8 cellular contexts compared by ENCODE assay signal in the genomic region with DNA sequence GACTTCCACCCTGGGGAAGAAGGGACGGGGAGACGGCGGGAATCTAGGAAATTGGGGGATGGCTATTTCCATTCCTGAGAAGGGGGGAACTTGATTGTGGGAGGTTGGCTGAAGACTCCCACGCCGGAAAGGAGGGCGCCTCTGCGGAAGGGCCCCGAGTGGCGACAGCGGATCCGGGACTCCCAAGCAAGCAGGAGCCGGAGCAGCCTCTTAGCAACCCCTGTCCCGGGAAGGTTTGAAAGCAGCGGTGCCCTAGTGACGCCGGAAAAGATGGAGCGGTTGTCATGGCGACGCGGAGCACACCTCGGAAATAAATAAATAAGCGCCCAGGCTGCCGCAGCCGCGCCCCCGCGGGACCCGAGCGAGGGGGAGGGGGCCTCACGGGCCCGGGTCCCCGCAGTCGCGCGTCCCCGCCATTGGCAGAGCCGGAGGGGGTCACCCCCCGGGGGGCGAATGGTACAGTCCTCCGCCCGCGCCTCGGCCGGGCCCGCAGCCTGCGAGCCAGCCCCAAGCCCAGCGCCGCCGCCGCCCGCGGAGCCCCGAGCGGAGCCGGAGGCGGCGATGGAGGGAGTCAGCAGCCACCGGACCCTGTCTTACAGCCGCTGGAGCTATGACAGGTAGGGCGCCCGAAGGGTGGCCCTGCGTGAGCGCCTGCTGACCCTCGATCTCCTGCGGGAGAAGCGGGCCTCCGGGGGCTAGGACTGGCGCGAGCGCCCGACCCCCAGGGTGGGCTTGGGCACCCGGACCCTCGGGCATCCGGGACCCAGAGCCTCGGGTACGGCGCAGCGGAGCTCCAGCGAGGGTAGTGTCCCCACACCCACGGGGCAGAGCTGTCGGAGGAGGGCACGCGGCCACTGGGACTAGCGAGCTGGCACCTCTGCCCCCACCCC. TPM values are rescaled to one million over a fixed set of nuclear protein-coding genes. Genes with fewer than 3 reads are reported as not detected.
DNase-seq lines count a peak whose midpoint lies in the region; ATAC-seq and TF ChIP-seq lines count a peak whose summit lies in the region.

No MANE protein-coding gene starts in this region.

- H3K27me3 ChIP-seq in ACC112 (ENCODE audit: insufficient read depth, low read length) (peaks cover 3% of the 10 kb centered on the region; the same call in 1 of the 2 replicates), adrenal gland (no peaks in the 10 kb centered on the region), heart right ventricle (peaks cover 0 to 73% (median 8%) of the 10 kb centered on the region in 7 donors), ovary (no peaks in the 10 kb centered on the region), thymus (ENCODE audit: control insufficient read depth, insufficient read depth) (peaks cover 36% of the 10 kb centered on the region)

- DNase-seq in H4 (ENCODE audit: low spot score), result peak; percentile 61
- peak; percentile 74 for DNase-seq in T follicular helper cell (ENCODE audit: low read depth)
- DNase-seq in adrenal gland, result peak; percentile 79 to 95 (median 86)
- peak; percentile 75 to 76 for DNase-seq in heart right ventricle
- DNase-seq in ovary, result peak; percentile 79 to 91 (median 83)

- peak overlapping the region; percentile 87 for H3K4me3 ChIP-seq in ACC112 (ENCODE audit: low read depth, low read length)
- H3K4me3 ChIP-seq in adrenal gland, result peak overlapping the region in 3 of 4 donors; percentile 33 to 83 (median 59)
- H3K4me3 ChIP-seq in heart right ventricle, result peak overlapping the region; percentile 44 to 87 (median 71)
- peak overlapping the region; percentile 79 for H3K4me3 ChIP-seq in ovary
- H3K4me3 ChIP-seq in thymus (ENCODE audit: low read length), result peak overlapping the region; percentile 43

- no peak for TF ChIP-seq CTCF in adrenal gland (IDR thresholded peaks at IDR 0.05)
- no peak for TF ChIP-seq CTCF in heart right ventricle (IDR thresholded peaks at IDR 0.05)
- no peak for TF ChIP-seq CTCF in ovary (IDR thresholded peaks at IDR 0.05)

- ATAC-seq in heart right ventricle (peak; percentile 68 to 83 (median 80)), HG03469 (IDR thresholded peaks at IDR 0.05; ENCODE audit: unreplicated experiment) (no peak)

- no peaks in the 10 kb centered on the region for H3K9me3 ChIP-seq in adrenal gland (replicated peaks in 1 of 3)
- no peaks in the 10 kb centered on the region for H3K9me3 ChIP-seq in heart right ventricle
- H3K9me3 ChIP-seq in ovary, result no peaks in the 10 kb centered on the region
- no peaks in the 10 kb centered on the region for H3K9me3 ChIP-seq in thymus (ENCODE audit: control insufficient read depth)

- peak in 1 of 2 donors; percentile 4 for TF ChIP-seq POLR2A in adrenal gland (IDR thresholded peaks at IDR 0.05)
- TF ChIP-seq POLR2A in ovary (IDR thresholded peaks at IDR 0.05), result peak; percentile 28

- TF ChIP-seq EP300 in ovary (IDR thresholded peaks at IDR 0.05), result no peak

- peak overlapping the region; percentile 27 for H2AFZ ChIP-seq in ACC112 (ENCODE audit: low read length, unreplicated experiment)

- no peaks in the 10 kb centered on the region for H3K79me2 ChIP-seq in ACC112 (ENCODE audit: control insufficient read depth, insufficient read depth, low read length, unreplicated experiment)

- H3K36me3 ChIP-seq in ACC112 (ENCODE audit: insufficient read depth, low read length) (no peaks in the 10 kb centered on the region), adrenal gland (replicated peaks in 1 of 2) (no peaks in the 10 kb centered on the region), heart right ventricle (no peaks in the 10 kb centered on the region), ovary (no peaks in the 10 kb centered on the region), thymus (ENCODE audit: control insufficient read depth, insufficient read depth) (no peaks in the 10 kb centered on the region)

- H3K4me1 ChIP-seq in ACC112 (ENCODE audit: control insufficient read depth, insufficient read depth, low read length, unreplicated experiment) (peaks cover 9% of the 10 kb centered on the region), adrenal gland (replicated peaks in 1 of 2) (peaks cover 8 to 17% of the 10 kb centered on the region in 2 donors), heart right ventricle (peaks cover 0 to 20% (median 13%) of the 10 kb centered on the region in 9 donors), ovary (ENCODE audit: insufficient read depth) (no peaks in the 10 kb centered on the region), thymus (ENCODE audit: control insufficient read depth, insufficient read depth, low read length) (no peaks in the 10 kb centered on the region)

- peak overlapping the region; percentile 10; the same call in 1 of the 2 replicates for H3K27ac ChIP-seq in ACC112 (ENCODE audit: low read depth, low read length)
- peak overlapping the region in 4 of 5 donors; percentile 48 to 91 (median 67) for H3K27ac ChIP-seq in adrenal gland
- peak overlapping the region; percentile 64 to 87 (median 82) for H3K27ac ChIP-seq in heart right ventricle
- peak overlapping the region; percentile 82 to 89 for H3K27ac ChIP-seq in ovary
- H3K27ac ChIP-seq in thymus (ENCODE audit: low read depth), result no peak overlapping the region

- intact Hi-C loops in adrenal gland (cut with DNase I), result no loop called here
- intact Hi-C loops in heart right ventricle (cut with DNase I), result no loop called here
- intact Hi-C loops in ovary (cut with DNase I), result loop anchor here in 1 of 4 donors (5.0 kb wide), 1 partner anchor 78 kb away; no protein-coding TSS in a partner anchor

- WGBS in adrenal gland, 4 donors, result 1 to 2% (median 1%) methylated on average over 10 to 84 of the region's 84 CpGs
- 0 to 1% methylated on average over 59 to 84 of the region's 84 CpGs for WGBS in heart right ventricle, 2 donors
- WGBS in ovary, 3 donors, result 0% methylated on average over 75 to 84 of the region's 84 CpGs
- WGBS in thymus, result 2% methylated on average over 84 of the region's 84 CpGs

RNA-seq across cellular contexts. Expression of a gene that starts 31.9 kb away (rescaled TPM):
- 420 and 437 TPM in 2 replicates for total RNA-seq in H4 (2014; rRNA removed; shearing (Covaris generic))
- 100 to 1,000 TPM; 154 to 366 (median 253) TPM for total RNA-seq in adrenal gland
- 100 to 1,000 TPM; 105 to 152 (median 137) TPM for polyA plus RNA-seq in adrenal gland
- 100 to 1,000 TPM; 142 to 176 (median 157) TPM for total RNA-seq in heart right ventricle
- polyA plus RNA-seq in heart right ventricle, result 100 to 1,000 TPM in 1 of 2 donors, 10 to 100 TPM in 1; 63.2 to 386 TPM
- total RNA-seq in ovary, result 100 to 1,000 TPM; 235 to 459 (median 309) TPM
- polyA plus RNA-seq in ovary, result 100 to 1,000 TPM; 497 to 764 TPM
- 266 TPM for polyA plus RNA-seq in thymus

RNA-seq across cellular contexts. Expression of a gene that starts 53.7 kb away (rescaled TPM):
- not detected in 2 replicates for total RNA-seq in H4 (2014; rRNA removed; shearing (Covaris generic))
- total RNA-seq in adrenal gland (not detected), heart right ventricle (not detected), ovary (not detected)
- polyA plus RNA-seq in adrenal gland (not detected), heart right ventricle (not detected), ovary (not detected), thymus (0.21 TPM)
